Comparison of ENCODE assay signal across 4 cellular contexts in genomic region chr7:72997887-72998468, GRCh38. TPM values are rescaled to one million over a fixed set of nuclear protein-coding genes. Genes with fewer than 3 reads are reported as not detected.
"Had no signal": no experiment of that assay in that cellular context is flagged by ENCODE, and none has a peak within 500 bp of the region (broad histone marks: within the 10 kb centered on the region; RNA-seq: fewer than 3 reads in every experiment).

No MANE protein-coding gene starts in this region.

RNA-seq across cellular contexts. Expression of gene TRIM74, which starts 28.7 kb away (rescaled TPM):
- total RNA-seq: HT1080, SK-MEL-5 had no signal

RNA-seq across cellular contexts. Expression of gene SPDYE8, which starts 31.6 kb away (rescaled TPM):
- total RNA-seq: HT1080, SK-MEL-5, T-helper 17 cell had no signal
- polyA plus RNA-seq: SK-N-SH had no signal

RNA-seq across cellular contexts. Expression of gene SPDYE11, which starts 59.7 kb away (rescaled TPM):
- total RNA-seq: HT1080, SK-MEL-5, T-helper 17 cell had no signal
- polyA plus RNA-seq: SK-N-SH had no signal
